ENCODE assay signal across 1 cellular context in genomic region chr3:160094562-160094961, GRCh38.
TF ChIP-seq lines count a peak whose summit lies in the region.

No MANE protein-coding gene starts in this region.

TF ChIP-seq in HepG2, 621 proteins besides CTCF, POLR2A, EP300 and RAD21 (continued from another document and continues in another):
- no peak for TF ChIP-seq ZBTB21 (CRISPR knock-in tag; IDR thresholded peaks at IDR 0.05)
- TF ChIP-seq AFF4 (CRISPR knock-in tag; IDR thresholded peaks at IDR 0.05), result no peak
- TF ChIP-seq ZBTB2 (CRISPR knock-in tag; IDR thresholded peaks at IDR 0.05; ENCODE audit: low read depth), result no peak
- TF ChIP-seq KLF13 (CRISPR knock-in tag; IDR thresholded peaks at IDR 0.05), result no peak
- peak; percentile 54; the same call in 1 of the 2 replicates for TF ChIP-seq RXRB (CRISPR knock-in tag; IDR thresholded peaks at IDR 0.05; ENCODE audit: borderline replicate concordance)
- TF ChIP-seq NR2F2 (IDR thresholded peaks at IDR 0.05; ENCODE audit: borderline replicate concordance, low read depth), result peak; percentile 70
- TF ChIP-seq SMAD3 (CRISPR knock-in tag; IDR thresholded peaks at IDR 0.05), result no peak
- no peak for TF ChIP-seq MLLT10 (CRISPR knock-in tag; IDR thresholded peaks at IDR 0.05)
- TF ChIP-seq EEA1 (CRISPR knock-in tag; IDR thresholded peaks at IDR 0.05; ENCODE audit: borderline replicate concordance), result no peak
- no peak for TF ChIP-seq RARG (CRISPR knock-in tag; IDR thresholded peaks at IDR 0.05; ENCODE audit: low read depth)
- no peak for TF ChIP-seq SMARCC2 (IDR thresholded peaks at IDR 0.05)
- TF ChIP-seq MTA1 (CRISPR knock-in tag; IDR thresholded peaks at IDR 0.05; ENCODE audit: borderline replicate concordance), result no peak
- TF ChIP-seq ZNF629 (CRISPR knock-in tag; conservative IDR thresholded peaks at IDR 0.05), result no peak
- TF ChIP-seq AHDC1 (CRISPR knock-in tag; IDR thresholded peaks at IDR 0.05; ENCODE audit: borderline replicate concordance), result 0 out of 2 replicates have a peak, but pooled peaks have one; percentile 25
- no peak for TF ChIP-seq UBTF (CRISPR knock-in tag; IDR thresholded peaks at IDR 0.05)
- TF ChIP-seq ZNF597 (CRISPR knock-in tag; IDR thresholded peaks at IDR 0.05), result no peak
- no peak for TF ChIP-seq RBFOX2 (IDR thresholded peaks at IDR 0.05; ENCODE audit: low read depth, low read length)
- TF ChIP-seq KDM4B (CRISPR knock-in tag; IDR thresholded peaks at IDR 0.05), result no peak
- no peak for TF ChIP-seq RAD51 (IDR thresholded peaks at IDR 0.05; ENCODE audit: borderline replicate concordance)
- no peak for TF ChIP-seq KMT2A (CRISPR knock-in tag; IDR thresholded peaks at IDR 0.05)
- no peak for TF ChIP-seq ZFP41 (CRISPR knock-in tag; IDR thresholded peaks at IDR 0.05; ENCODE audit: borderline replicate concordance)
- TF ChIP-seq ZMYM4 (CRISPR knock-in tag; IDR thresholded peaks at IDR 0.05), result peak; percentile 38; the same call in 1 of the 2 replicates
- TF ChIP-seq ZFAT (CRISPR knock-in tag; conservative IDR thresholded peaks at IDR 0.05), result no peak
- no peak for TF ChIP-seq ZNF570 (CRISPR knock-in tag; IDR thresholded peaks at IDR 0.05; ENCODE audit: borderline replicate concordance)
- TF ChIP-seq SUZ12 (IDR thresholded peaks at IDR 0.05; ENCODE audit: low read depth, low read length), result no peak
- TF ChIP-seq ZNF224 (CRISPR knock-in tag; IDR thresholded peaks at IDR 0.05), result no peak
- no peak for TF ChIP-seq HIVEP1 (CRISPR knock-in tag; IDR thresholded peaks at IDR 0.05)
- TF ChIP-seq ZGPAT (CRISPR knock-in tag; IDR thresholded peaks at IDR 0.05), result no peak
- 0 out of 2 replicates have a peak, but pooled peaks have one; percentile 34 for TF ChIP-seq REPIN1 (CRISPR knock-in tag; IDR thresholded peaks at IDR 0.05; ENCODE audit: borderline replicate concordance, low read depth)
- no peak for TF ChIP-seq ZIK1 (CRISPR knock-in tag; IDR thresholded peaks at IDR 0.05; ENCODE audit: borderline replicate concordance, low read depth)
- TF ChIP-seq CCDC6 (CRISPR knock-in tag; IDR thresholded peaks at IDR 0.05), result no peak
- TF ChIP-seq ZNF460 (CRISPR knock-in tag; IDR thresholded peaks at IDR 0.05; ENCODE audit: borderline replicate concordance), result peak; percentile 0; the same call in 1 of the 2 replicates
- TF ChIP-seq ZHX2 (IDR thresholded peaks at IDR 0.05; ENCODE audit: low read depth), result no peak
- TF ChIP-seq ZHX2 (CRISPR knock-in tag; IDR thresholded peaks at IDR 0.05; ENCODE audit: borderline replicate concordance), result no peak
- TF ChIP-seq ZNF362 (CRISPR knock-in tag; IDR thresholded peaks at IDR 0.05; ENCODE audit: borderline replicate concordance), result no peak
- no peak for TF ChIP-seq NRL (CRISPR knock-in tag; IDR thresholded peaks at IDR 0.05; ENCODE audit: borderline replicate concordance)
- no peak for TF ChIP-seq ZNF343 (CRISPR knock-in tag; IDR thresholded peaks at IDR 0.05)
- TF ChIP-seq KAT8 (CRISPR knock-in tag; IDR thresholded peaks at IDR 0.05), result no peak
